In genomic region chr1:70509996-70510876, GRCh38 we compare ENCODE assay signal across 9 cellular contexts.
DNase-seq lines count a peak whose midpoint lies in the region; ATAC-seq and TF ChIP-seq lines count a peak whose summit lies in the region.
"Had no signal": no experiment of that assay in that cellular context is flagged by ENCODE, and none has a peak within 500 bp of the region (broad histone marks: within the 10 kb centered on the region; RNA-seq: fewer than 3 reads in every experiment).

No MANE protein-coding gene starts in this region.

- H3K9me3 ChIP-seq in ovary = no peaks in the 10 kb centered on the region
- H3K9me3 ChIP-seq: SJCRH30 had no signal

- POLR2A ChIA-PET in T-cell (lab: Charles Lee) = no interaction called here

- H3K36me3 Mint-ChIP-seq in T-cell = no peaks in the 10 kb centered on the region

- no peaks in the 10 kb centered on the region for H3K27me3 ChIP-seq in ovary
- H3K27me3 ChIP-seq: SJCRH30 had no signal

- WGBS in ovary, 3 donors = 60 to 73% (median 68%) methylated on average over 19 of the region's 19 CpGs

- H3K4me3 ChIP-seq in ovary = no peak overlapping the region
- H3K4me3 ChIP-seq: SJCRH30 had no signal

- peak; percentile 82 for ATAC-seq in GM18505 (IDR thresholded peaks at IDR 0.05; ENCODE audit: unreplicated experiment)
- ATAC-seq in HG02840 (IDR thresholded peaks at IDR 0.05; ENCODE audit: low FRiP score, unreplicated experiment) = peak; percentile 74
- peak; percentile 44 to 61 (median 52) for ATAC-seq in T-cell (replicated peaks in 1 of 4)

- peaks cover 9 to 14% of the 10 kb centered on the region in 2 donors for H3K27me3 Mint-ChIP-seq in T-cell

- CTCF ChIA-PET in T-cell (lab: Charles Lee) = no interaction called here

- H3K36me3 ChIP-seq in ovary = no peaks in the 10 kb centered on the region
- H3K36me3 ChIP-seq: SJCRH30 had no signal

- no peak overlapping the region for H3K27ac Mint-ChIP-seq in T-cell

- peak; percentile 55 to 69 (median 63) for TF ChIP-seq CTCF in ovary (IDR thresholded peaks at IDR 0.05)

- DNase-seq in Ammon's horn (ENCODE audit: low spot score) = peak; percentile 74
- DNase-seq in NCI-H1417 treated with DMSO at 0.1 percent for 48 hours (lab: John Stamatoyannopoulos, UW) = peak; percentile 14
- no peak for DNase-seq in T-cell
- peak; percentile 97 for DNase-seq in fibroblast of the conjunctiva (ENCODE audit: low read depth)
- DNase-seq in ovary = peak in 1 of 5 donors; percentile 25
- DNase-seq in mesenteric fat pad (ENCODE audit: low spot score) = no peak

- intact Hi-C loops in ovary (cut with DNase I) = loop anchor here in 1 of 4 donors (5.0 kb wide), 1 partner anchor 378 kb away; no protein-coding TSS in a partner anchor

- no peak for TF ChIP-seq POLR2A in GM18505 (IDR thresholded peaks at IDR 0.05; ENCODE audit: borderline replicate concordance, extremely low read depth, insufficient read depth, insufficient read length)
- TF ChIP-seq POLR2A in ovary (IDR thresholded peaks at IDR 0.05) = no peak

- no peaks in the 10 kb centered on the region for H3K4me1 ChIP-seq in ovary (ENCODE audit: insufficient read depth)

- H3K4me1 Mint-ChIP-seq in T-cell = no peaks in the 10 kb centered on the region

- no peaks in the 10 kb centered on the region for H3K9me3 Mint-ChIP-seq in T-cell

- no peak overlapping the region for H3K27ac ChIP-seq in ovary
- H3K27ac ChIP-seq: SJCRH30 had no signal

- no peak for TF ChIP-seq EP300 in ovary (IDR thresholded peaks at IDR 0.05)

- H3K4me3 Mint-ChIP-seq in T-cell = no peak overlapping the region

Comparison
In these comparisons a context has a peak if more than half of its experiments do, and no peak if none do; other contexts are left out.
1. DNase-seq: peak in Ammon's horn (single experiment), NCI-H1417 treated with DMSO at 0.1 percent for 48 hours (single experiment) and fibroblast of the conjunctiva (single experiment); none in T-cell (0 of 34) and mesenteric fat pad (single experiment).
2. Peak in every context shown above with its lines, with median percentiles within 50 percentile points of each other: ATAC-seq.